1 cellular context compared by ENCODE assay signal in genomic region chr14:85572845-85573244, GRCh38.
TF ChIP-seq lines count a peak whose summit lies in the region.

No MANE protein-coding gene starts in this region.

TF ChIP-seq in IMR-90, 13 proteins besides CTCF, POLR2A, EP300 and RAD21 (continued from another document):
- TF ChIP-seq, protein P1, sequence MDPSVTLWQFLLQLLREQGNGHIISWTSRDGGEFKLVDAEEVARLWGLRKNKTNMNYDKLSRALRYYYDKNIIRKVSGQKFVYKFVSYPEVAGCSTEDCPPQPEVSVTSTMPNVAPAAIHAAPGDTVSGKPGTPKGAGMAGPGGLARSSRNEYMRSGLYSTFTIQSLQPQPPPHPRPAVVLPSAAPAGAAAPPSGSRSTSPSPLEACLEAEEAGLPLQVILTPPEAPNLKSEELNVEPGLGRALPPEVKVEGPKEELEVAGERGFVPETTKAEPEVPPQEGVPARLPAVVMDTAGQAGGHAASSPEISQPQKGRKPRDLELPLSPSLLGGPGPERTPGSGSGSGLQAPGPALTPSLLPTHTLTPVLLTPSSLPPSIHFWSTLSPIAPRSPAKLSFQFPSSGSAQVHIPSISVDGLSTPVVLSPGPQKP (IDR thresholded peaks at IDR 0.05; ENCODE audit: borderline replicate concordance, low read depth, low read length), result no peak
- TF ChIP-seq MAZ (IDR thresholded peaks at IDR 0.05; ENCODE audit: borderline replicate concordance, low read depth, low read length), result no peak
- peak; percentile 55 for TF ChIP-seq RCOR1 (IDR thresholded peaks at IDR 0.05; ENCODE audit: insufficient replicate concordance, low read length)
- no peak for TF ChIP-seq MXI1 (IDR thresholded peaks at IDR 0.05; ENCODE audit: borderline replicate concordance, low read depth, low read length)
- TF ChIP-seq NFE2L2 (IDR thresholded peaks at IDR 0.05; ENCODE audit: low read depth, low read length), result no peak
- peak; percentile 25; the same call in 1 of the 2 replicates for TF ChIP-seq BHLHE40 (IDR thresholded peaks at IDR 0.05; ENCODE audit: low read depth, low read length)
- TF ChIP-seq RFX5 (IDR thresholded peaks at IDR 0.05; ENCODE audit: low read depth, low read length), result no peak
- peak; percentile 95 for TF ChIP-seq FOS (IDR thresholded peaks at IDR 0.05; ENCODE audit: low read depth, low read length)
- TF ChIP-seq CHD1 (IDR thresholded peaks at IDR 0.05; ENCODE audit: low read depth, low read length), result no peak
- no peak for TF ChIP-seq SMC3 (IDR thresholded peaks at IDR 0.05; ENCODE audit: low read depth, low read length)
